Comparison of ENCODE assay signal across 30 cellular contexts in the genomic region with DNA sequence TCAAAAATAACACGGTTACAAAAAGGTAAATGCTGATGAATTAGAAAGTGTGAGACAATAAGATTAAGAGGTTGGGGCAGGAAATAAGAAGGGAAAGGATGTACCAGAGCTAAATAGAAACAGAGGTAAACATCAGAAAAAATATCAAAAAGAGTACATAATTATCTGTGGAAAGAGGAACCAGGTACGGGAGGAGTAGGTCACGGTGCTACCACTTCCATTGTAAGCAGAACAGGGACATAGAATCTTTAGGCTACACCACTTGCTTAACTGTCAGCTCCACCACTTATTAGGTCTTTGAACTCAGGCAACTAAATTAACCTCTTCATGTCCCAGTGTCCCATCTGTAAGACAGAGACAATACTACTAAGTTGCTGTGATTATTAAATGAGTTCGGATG.
"Had no signal": no experiment of that assay in that cellular context is flagged by ENCODE, and none has a peak within 500 bp of the region (broad histone marks: within the 10 kb centered on the region; RNA-seq: fewer than 3 reads in every experiment).

No MANE protein-coding gene starts in this region.

- H3K36me3 ChIP-seq: ascending aorta, cardiac muscle cell, colonic mucosa, Peyer's patch, WERI-Rb-1 had no signal

- H3K27ac ChIP-seq: ascending aorta, cardiac muscle cell, colonic mucosa, Peyer's patch, WERI-Rb-1 had no signal

- H3K27me3 ChIP-seq: ascending aorta, cardiac muscle cell, colonic mucosa, Peyer's patch had no signal

- DNase-seq: activated CD4-positive, alpha-beta T cell treated with anti-CD3 and anti-CD28 coated beads for 1 hour; activated CD4-positive, alpha-beta T cell treated with anti-CD3 and anti-CD28 coated beads for 48 hours; activated CD4-positive, CD25-positive, alpha-beta regulatory T cell; activated CD8-positive, alpha-beta T cell treated with anti-CD3 and anti-CD28 coated beads for 36 hours; activated gamma-delta T cell; activated naive CD4-positive, alpha-beta T cell treated with Interleukin-2 at 50 U/mL for 16 hours; activated naive CD8-positive, alpha-beta T cell treated with anti-CD3 and anti-CD28 coated beads, Interleukin-2, amount 10 ng/mL, durations not matched to agents 7 days and 5 days; activated T-cell treated with anti-CD3 and anti-CD28 coated beads, Interleukin-2, amount 50 U/mL, for 1 hour; amygdala; colonic mucosa; NCI-H1092; NCI-H1436 treated with DMSO at 0.1 percent for 48 hours; NCI-H1694 treated with DMSO at 0.1 percent for 48 hours; NCI-H2029; NCI-H345; NCI-H510A; NCI-H526; NCI-H748 treated with DMSO at 0.1 percent for 48 hours; NK-92 treated with Interleukin-12 subunit alpha and Interleukin-12 subunit beta, amount 100 ng/mL, for 24 hours; PC-3; Peyer's patch; RPMI8226; SIG-M5; T-helper 1 cell; T-helper 2 cell; T-helper 9 cell; WERI-Rb-1 had no signal

- H3K4me3 ChIP-seq: ascending aorta, cardiac muscle cell, colonic mucosa, Peyer's patch had no signal

- H3K9me3 ChIP-seq: ascending aorta, colonic mucosa, Peyer's patch had no signal

- ATAC-seq: activated CD8-positive, alpha-beta T cell treated with anti-CD3 and anti-CD28 coated beads for 36 hours; PC-3; SK-N-SH treated with all-trans-retinoic acid at 6 μM for 48 hours had no signal

- H3K4me1 ChIP-seq: ascending aorta, colonic mucosa, Peyer's patch had no signal
